Comparison of ENCODE assay signal across 12 cellular contexts in genomic region chr6:129203190-129203900, GRCh38.
"Had no signal": no experiment of that assay in that cellular context is flagged by ENCODE, and none has a peak within 500 bp of the region (broad histone marks: within the 10 kb centered on the region; RNA-seq: fewer than 3 reads in every experiment).

No MANE protein-coding gene starts in this region.

- H3K27ac Mint-ChIP-seq: activated CD8-positive, alpha-beta memory T cell treated with anti-CD3 and anti-CD28 coated beads, Interleukin-2, amount 10 ng/mL, durations not matched to agents 7 days and 5 days; activated naive CD4-positive, alpha-beta T cell treated with anti-CD3 and anti-CD28 coated beads, Interleukin-2, amount 50 U/mL, for 72 hours; activated T-cell treated with anti-CD3 and anti-CD28 coated beads, Interleukin-2, amount 50 U/mL, for 24 hours had no signal

- H3K27ac ChIP-seq: dorsolateral prefrontal cortex, esophagus muscularis mucosa, heart left ventricle, parathyroid adenoma, skin epidermis, thyroid gland had no signal

- H3K9me3 Mint-ChIP-seq: activated naive CD4-positive, alpha-beta T cell treated with anti-CD3 and anti-CD28 coated beads, Interleukin-2, amount 50 U/mL, for 72 hours; activated T-cell treated with anti-CD3 and anti-CD28 coated beads, Interleukin-2, amount 50 U/mL, for 24 hours had no signal

- DNase-seq: activated CD8-positive, alpha-beta memory T cell treated with anti-CD3 and anti-CD28 coated beads, Interleukin-2, amount 10 ng/mL, durations not matched to agents 7 days and 5 days; activated effector memory CD4-positive, alpha-beta T cell treated with anti-CD3 and anti-CD28 coated beads, Interleukin-2, amount 50 U/mL, for 16 hours; activated T-cell treated with anti-CD3 and anti-CD28 coated beads, Interleukin-2, amount 50 U/mL, for 24 hours; dorsolateral prefrontal cortex; foreskin melanocyte; heart left ventricle; left ventricle myocardium inferior; thyroid gland had no signal

- H3K36me3 Mint-ChIP-seq: activated CD8-positive, alpha-beta memory T cell treated with anti-CD3 and anti-CD28 coated beads, Interleukin-2, amount 10 ng/mL, durations not matched to agents 7 days and 5 days; activated naive CD4-positive, alpha-beta T cell treated with anti-CD3 and anti-CD28 coated beads, Interleukin-2, amount 50 U/mL, for 72 hours had no signal

- H3K4me3 Mint-ChIP-seq: activated CD8-positive, alpha-beta memory T cell treated with anti-CD3 and anti-CD28 coated beads, Interleukin-2, amount 10 ng/mL, durations not matched to agents 7 days and 5 days; activated T-cell treated with anti-CD3 and anti-CD28 coated beads, Interleukin-2, amount 50 U/mL, for 24 hours had no signal

- H3K4me3 ChIP-seq: dorsolateral prefrontal cortex, esophagus muscularis mucosa, heart left ventricle, left ventricle myocardium inferior, skin epidermis, thyroid gland had no signal

- H3K36me3 ChIP-seq: thyroid gland had no signal

- H3K9me3 ChIP-seq: esophagus muscularis mucosa, heart left ventricle, left ventricle myocardium inferior, thyroid gland had no signal

- H3K27me3 ChIP-seq: dorsolateral prefrontal cortex, esophagus muscularis mucosa, heart left ventricle, thyroid gland had no signal

- H3K4me1 ChIP-seq: parathyroid adenoma, thyroid gland had no signal

- ATAC-seq: activated CD8-positive, alpha-beta memory T cell treated with anti-CD3 and anti-CD28 coated beads, Interleukin-2, amount 10 ng/mL, durations not matched to agents 7 days and 5 days; activated naive CD4-positive, alpha-beta T cell treated with anti-CD3 and anti-CD28 coated beads, Interleukin-2, amount 50 U/mL, for 72 hours had no signal

- H3K4me1 Mint-ChIP-seq: activated CD8-positive, alpha-beta memory T cell treated with anti-CD3 and anti-CD28 coated beads, Interleukin-2, amount 10 ng/mL, durations not matched to agents 7 days and 5 days had no signal
